In genomic region chr4:40262079-40262528, GRCh38 we compare ENCODE assay signal across 1 cellular context.
TF ChIP-seq lines count a peak whose summit lies in the region.

No MANE protein-coding gene starts in this region.

TF ChIP-seq in GM12878, 131 proteins besides CTCF, POLR2A, EP300 and RAD21 (continued from another document):
- TF ChIP-seq ATF3 (IDR thresholded peaks at IDR 0.05; ENCODE audit: borderline replicate concordance, extremely low read depth, low read depth, low read length) (no peak), MYC (IDR thresholded peaks at IDR 0.05; ENCODE audit: insufficient read depth, insufficient read length, insufficient replicate concordance, low read length, severe bottlenecking) (no peak), PRDM15 (CRISPR knock-in tag; IDR thresholded peaks at IDR 0.05) (no peak), ZNF622 (IDR thresholded peaks at IDR 0.05) (no peak), TCF12 (IDR thresholded peaks at IDR 0.05; ENCODE audit: low read depth, low read length) (no peak), SPI1 (IDR thresholded peaks at IDR 0.05; ENCODE audit: borderline replicate concordance, insufficient read depth, low read depth, low read length) (no peak), USF1 (IDR thresholded peaks at IDR 0.05; ENCODE audit: borderline replicate concordance, extremely low read length, insufficient read depth, low read depth, low read length) (no peak), CHD1 (IDR thresholded peaks at IDR 0.05; ENCODE audit: low read depth, low read length) (no peak), ETV6 (conservative IDR thresholded peaks at IDR 0.05 in 1 of 2, IDR thresholded peaks at IDR 0.05 in 1 of 2; ENCODE audit: borderline replicate concordance in 1 of 2, low read depth in 1 of 2) (no peak), SMC3 (IDR thresholded peaks at IDR 0.05; ENCODE audit: borderline replicate concordance, low read length) (no peak), SMARCA5 (IDR thresholded peaks at IDR 0.05) (no peak), MXI1 (IDR thresholded peaks at IDR 0.05; ENCODE audit: low read depth, low read length) (no peak)
- TF ChIP-seq, protein P1, sequence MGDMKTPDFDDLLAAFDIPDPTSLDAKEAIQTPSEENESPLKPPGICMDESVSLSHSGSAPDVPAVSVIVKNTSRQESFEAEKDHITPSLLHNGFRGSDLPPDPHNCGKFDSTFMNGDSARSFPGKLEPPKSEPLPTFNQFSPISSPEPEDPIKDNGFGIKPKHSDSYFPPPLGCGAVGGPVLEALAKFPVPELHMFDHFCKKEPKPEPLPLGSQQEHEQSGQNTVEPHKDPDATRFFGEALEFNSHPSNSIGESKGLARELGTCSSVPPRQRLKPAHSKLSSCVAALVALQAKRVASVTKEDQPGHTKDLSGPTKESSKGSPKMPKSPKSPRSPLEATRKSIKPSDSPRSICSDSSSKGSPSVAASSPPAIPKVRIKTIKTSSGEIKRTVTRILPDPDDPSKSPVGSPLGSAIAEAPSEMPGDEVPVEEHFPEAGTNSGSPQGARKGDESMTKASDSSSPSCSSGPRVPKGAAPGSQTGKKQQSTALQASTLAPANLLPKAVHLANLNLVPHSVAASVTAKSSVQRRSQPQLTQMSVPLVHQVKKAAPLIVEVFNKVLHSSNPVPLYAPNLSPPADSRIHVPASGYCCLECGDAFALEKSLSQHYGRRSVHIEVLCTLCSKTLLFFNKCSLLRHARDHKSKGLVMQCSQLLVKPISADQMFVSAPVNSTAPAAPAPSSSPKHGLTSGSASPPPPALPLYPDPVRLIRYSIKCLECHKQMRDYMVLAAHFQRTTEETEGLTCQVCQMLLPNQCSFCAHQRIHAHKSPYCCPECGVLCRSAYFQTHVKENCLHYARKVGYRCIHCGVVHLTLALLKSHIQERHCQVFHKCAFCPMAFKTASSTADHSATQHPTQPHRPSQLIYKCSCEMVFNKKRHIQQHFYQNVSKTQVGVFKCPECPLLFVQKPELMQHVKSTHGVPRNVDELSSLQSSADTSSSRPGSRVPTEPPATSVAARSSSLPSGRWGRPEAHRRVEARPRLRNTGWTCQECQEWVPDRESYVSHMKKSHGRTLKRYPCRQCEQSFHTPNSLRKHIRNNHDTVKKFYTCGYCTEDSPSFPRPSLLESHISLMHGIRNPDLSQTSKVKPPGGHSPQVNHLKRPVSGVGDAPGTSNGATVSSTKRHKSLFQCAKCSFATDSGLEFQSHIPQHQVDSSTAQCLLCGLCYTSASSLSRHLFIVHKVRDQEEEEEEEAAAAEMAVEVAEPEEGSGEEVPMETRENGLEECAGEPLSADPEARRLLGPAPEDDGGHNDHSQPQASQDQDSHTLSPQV (IDR thresholded peaks at IDR 0.05): no peak
- TF ChIP-seq, protein P2, sequence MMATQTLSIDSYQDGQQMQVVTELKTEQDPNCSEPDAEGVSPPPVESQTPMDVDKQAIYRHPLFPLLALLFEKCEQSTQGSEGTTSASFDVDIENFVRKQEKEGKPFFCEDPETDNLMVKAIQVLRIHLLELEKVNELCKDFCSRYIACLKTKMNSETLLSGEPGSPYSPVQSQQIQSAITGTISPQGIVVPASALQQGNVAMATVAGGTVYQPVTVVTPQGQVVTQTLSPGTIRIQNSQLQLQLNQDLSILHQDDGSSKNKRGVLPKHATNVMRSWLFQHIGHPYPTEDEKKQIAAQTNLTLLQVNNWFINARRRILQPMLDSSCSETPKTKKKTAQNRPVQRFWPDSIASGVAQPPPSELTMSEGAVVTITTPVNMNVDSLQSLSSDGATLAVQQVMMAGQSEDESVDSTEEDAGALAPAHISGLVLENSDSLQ (IDR thresholded peaks at IDR 0.05): no peak
- TF ChIP-seq, protein P3, sequence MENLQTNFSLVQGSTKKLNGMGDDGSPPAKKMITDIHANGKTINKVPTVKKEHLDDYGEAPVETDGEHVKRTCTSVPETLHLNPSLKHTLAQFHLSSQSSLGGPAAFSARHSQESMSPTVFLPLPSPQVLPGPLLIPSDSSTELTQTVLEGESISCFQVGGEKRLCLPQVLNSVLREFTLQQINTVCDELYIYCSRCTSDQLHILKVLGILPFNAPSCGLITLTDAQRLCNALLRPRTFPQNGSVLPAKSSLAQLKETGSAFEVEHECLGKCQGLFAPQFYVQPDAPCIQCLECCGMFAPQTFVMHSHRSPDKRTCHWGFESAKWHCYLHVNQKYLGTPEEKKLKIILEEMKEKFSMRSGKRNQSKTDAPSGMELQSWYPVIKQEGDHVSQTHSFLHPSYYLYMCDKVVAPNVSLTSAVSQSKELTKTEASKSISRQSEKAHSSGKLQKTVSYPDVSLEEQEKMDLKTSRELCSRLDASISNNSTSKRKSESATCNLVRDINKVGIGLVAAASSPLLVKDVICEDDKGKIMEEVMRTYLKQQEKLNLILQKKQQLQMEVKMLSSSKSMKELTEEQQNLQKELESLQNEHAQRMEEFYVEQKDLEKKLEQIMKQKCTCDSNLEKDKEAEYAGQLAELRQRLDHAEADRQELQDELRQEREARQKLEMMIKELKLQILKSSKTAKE (IDR thresholded peaks at IDR 0.05; ENCODE audit: low read depth, poor library complexity, severe bottlenecking): no peak
- TF ChIP-seq, protein P4, sequence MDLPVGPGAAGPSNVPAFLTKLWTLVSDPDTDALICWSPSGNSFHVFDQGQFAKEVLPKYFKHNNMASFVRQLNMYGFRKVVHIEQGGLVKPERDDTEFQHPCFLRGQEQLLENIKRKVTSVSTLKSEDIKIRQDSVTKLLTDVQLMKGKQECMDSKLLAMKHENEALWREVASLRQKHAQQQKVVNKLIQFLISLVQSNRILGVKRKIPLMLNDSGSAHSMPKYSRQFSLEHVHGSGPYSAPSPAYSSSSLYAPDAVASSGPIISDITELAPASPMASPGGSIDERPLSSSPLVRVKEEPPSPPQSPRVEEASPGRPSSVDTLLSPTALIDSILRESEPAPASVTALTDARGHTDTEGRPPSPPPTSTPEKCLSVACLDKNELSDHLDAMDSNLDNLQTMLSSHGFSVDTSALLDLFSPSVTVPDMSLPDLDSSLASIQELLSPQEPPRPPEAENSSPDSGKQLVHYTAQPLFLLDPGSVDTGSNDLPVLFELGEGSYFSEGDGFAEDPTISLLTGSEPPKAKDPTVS (IDR thresholded peaks at IDR 0.05; ENCODE audit: low read depth, low read length): no peak
